Comparison of ENCODE assay signal across 9 cellular contexts in genomic region chr5:169702726-169703481, GRCh38.
A peak's percentile ranks its signal among the peaks of the same experiment; 100 is the strongest.
DNase-seq lines count a peak whose midpoint lies in the region; ATAC-seq and TF ChIP-seq lines count a peak whose summit lies in the region.
"Had no signal": no experiment of that assay in that cellular context is flagged by ENCODE, and none has a peak within 500 bp of the region (broad histone marks: within the 10 kb centered on the region; RNA-seq: fewer than 3 reads in every experiment).

No MANE protein-coding gene starts in this region.

- H3K27me3 ChIP-seq in prostate gland (replicated peaks; ENCODE audit: insufficient read depth) (peaks cover 3% of the 10 kb centered on the region), ovary (no peaks in the 10 kb centered on the region)

- no peaks in the 10 kb centered on the region for H3K36me3 ChIP-seq in prostate gland
- no peaks in the 10 kb centered on the region for H3K36me3 ChIP-seq in ovary

- no peak overlapping the region for H3K4me3 ChIP-seq in fibroblast of mammary gland (ENCODE audit: control insufficient read depth, low read depth, low read length)
- H3K4me3 ChIP-seq in prostate gland, result no peak overlapping the region
- H3K4me3 ChIP-seq in ovary, result no peak overlapping the region

- TF ChIP-seq CTCF in fibroblast of mammary gland (conservative IDR thresholded peaks at IDR 0.05; ENCODE audit: control insufficient read depth, insufficient read depth, low read depth, low read length), result no peak
- TF ChIP-seq CTCF in prostate gland (IDR thresholded peaks at IDR 0.05), result no peak
- TF ChIP-seq CTCF in ovary (IDR thresholded peaks at IDR 0.05), result no peak

- H3K9me3 ChIP-seq in prostate gland (no peaks in the 10 kb centered on the region), ovary (no peaks in the 10 kb centered on the region)

- peak overlapping the region in 3 of 10 donors; percentile 29 to 74 (median 67) for H3K27ac Mint-ChIP-seq in naive thymus-derived CD8-positive, alpha-beta T cell

- peak; percentile 89 for ATAC-seq in GM18499 (IDR thresholded peaks at IDR 0.05; ENCODE audit: insufficient read depth, unreplicated experiment)
- ATAC-seq in GM19468 (IDR thresholded peaks at IDR 0.05; ENCODE audit: extremely low read depth, unreplicated experiment), result peak; percentile 59
- ATAC-seq in HG03159 (IDR thresholded peaks at IDR 0.05; ENCODE audit: unreplicated experiment), result peak; percentile 69
- ATAC-seq in naive thymus-derived CD8-positive, alpha-beta T cell, result no peak

- TF ChIP-seq EP300 in ovary (IDR thresholded peaks at IDR 0.05), result no peak

- peaks cover 0 to 8% (median 0%) of the 10 kb centered on the region in 4 donors for H3K4me1 Mint-ChIP-seq in naive thymus-derived CD8-positive, alpha-beta T cell

- H3K9me3 Mint-ChIP-seq in naive thymus-derived CD8-positive, alpha-beta T cell, result no peaks in the 10 kb centered on the region

- H3K4me3 Mint-ChIP-seq in naive thymus-derived CD8-positive, alpha-beta T cell, result no peak overlapping the region

- intact Hi-C loops in prostate gland (cut with DNase I), result loop anchor here (5.0 kb wide), 1 partner anchor 279 kb away; the partner anchor contains the start of gene INSYN2B
- intact Hi-C loops in ovary (cut with DNase I), result loop anchor here in 3 of 4 donors (1.0 to 5.0 kb wide), 2 partner anchors 277 to 279 kb away; partner anchors contain the start of gene INSYN2B (in 3 of the 3)

- WGBS in prostate gland, result 87% methylated on average over 7 of the region's 7 CpGs
- WGBS in ovary, 3 donors, result 84 to 90% (median 88%) methylated on average over 7 of the region's 7 CpGs

- POLR2A ChIA-PET in naive thymus-derived CD8-positive, alpha-beta T cell (lab: Charles Lee), result no interaction called here

- no peaks in the 10 kb centered on the region for H3K27me3 Mint-ChIP-seq in naive thymus-derived CD8-positive, alpha-beta T cell

- TF ChIP-seq POLR2A in prostate gland (IDR thresholded peaks at IDR 0.05) (no peak), ovary (IDR thresholded peaks at IDR 0.05) (no peak)

- DNase-seq in fibroblast of mammary gland (ENCODE audit: low read depth) (peak; percentile 24), prostate gland (ENCODE audit: low spot score) (no peak), ovary (no peak), NCI-H1048 (lab: John Stamatoyannopoulos, UW) (no peak)
- DNase-seq in naive thymus-derived CD8-positive, alpha-beta T cell, result no peak
- DNase-seq: NCI-H2081 treated with DMSO at 0.1 percent for 48 hours had no signal

- no peaks in the 10 kb centered on the region for H3K4me1 ChIP-seq in prostate gland (replicated peaks)
- no peaks in the 10 kb centered on the region for H3K4me1 ChIP-seq in ovary (ENCODE audit: insufficient read depth)

- H3K27ac ChIP-seq in prostate gland, result no peak overlapping the region
- no peak overlapping the region for H3K27ac ChIP-seq in ovary

- H3K36me3 Mint-ChIP-seq in naive thymus-derived CD8-positive, alpha-beta T cell, result peaks cover 8 to 93% (median 61%) of the 10 kb centered on the region in 3 donors

Comparison
In these comparisons a context has a peak if more than half of its experiments do, and no peak if none do; other contexts are left out.
1. ATAC-seq: peak in GM18499 (single experiment), GM19468 (single experiment) and HG03159 (single experiment); none in naive thymus-derived CD8-positive, alpha-beta T cell (0 of 2).